In genomic region chr19:1874554-1875185, GRCh38 we compare ENCODE assay signal across 2 cellular contexts.
A peak's percentile ranks its signal among the peaks of the same experiment; 100 is the strongest.
TF ChIP-seq lines count a peak whose summit lies in the region.

No MANE protein-coding gene starts in this region.

TF ChIP-seq in GM12878, 131 proteins besides CTCF, POLR2A, EP300 and RAD21:
- TF ChIP-seq ZNF384 (IDR thresholded peaks at IDR 0.05; ENCODE audit: borderline replicate concordance, low read depth, low read length) (peak; percentile 81), NR2C1 (IDR thresholded peaks at IDR 0.05) (peak; percentile 88), RB1 (IDR thresholded peaks at IDR 0.05; ENCODE audit: borderline replicate concordance) (no peak), CREB1 (IDR thresholded peaks at IDR 0.05; ENCODE audit: low read depth) (peak; percentile 12; the same call in 1 of the 2 replicates), GABPA (IDR thresholded peaks at IDR 0.05; ENCODE audit: low read depth) (peak; percentile 66), CHD1 (IDR thresholded peaks at IDR 0.05; ENCODE audit: low read depth, low read length) (no peak), RFX5 (IDR thresholded peaks at IDR 0.05; ENCODE audit: low read depth, low read length) (no peak), ATF2 (IDR thresholded peaks at IDR 0.05; ENCODE audit: low read length) (no peak)
- TF ChIP-seq, protein P1, sequence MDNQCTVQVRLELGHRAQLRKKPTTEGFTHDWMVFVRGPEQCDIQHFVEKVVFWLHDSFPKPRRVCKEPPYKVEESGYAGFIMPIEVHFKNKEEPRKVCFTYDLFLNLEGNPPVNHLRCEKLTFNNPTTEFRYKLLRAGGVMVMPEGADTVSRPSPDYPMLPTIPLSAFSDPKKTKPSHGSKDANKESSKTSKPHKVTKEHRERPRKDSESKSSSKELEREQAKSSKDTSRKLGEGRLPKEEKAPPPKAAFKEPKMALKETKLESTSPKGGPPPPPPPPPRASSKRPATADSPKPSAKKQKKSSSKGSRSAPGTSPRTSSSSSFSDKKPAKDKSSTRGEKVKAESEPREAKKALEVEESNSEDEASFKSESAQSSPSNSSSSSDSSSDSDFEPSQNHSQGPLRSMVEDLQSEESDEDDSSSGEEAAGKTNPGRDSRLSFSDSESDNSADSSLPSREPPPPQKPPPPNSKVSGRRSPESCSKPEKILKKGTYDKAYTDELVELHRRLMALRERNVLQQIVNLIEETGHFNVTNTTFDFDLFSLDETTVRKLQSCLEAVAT (IDR thresholded peaks at IDR 0.05) = 0 out of 2 replicates have a peak, but pooled peaks have one; percentile 32
- TF ChIP-seq, protein P2, sequence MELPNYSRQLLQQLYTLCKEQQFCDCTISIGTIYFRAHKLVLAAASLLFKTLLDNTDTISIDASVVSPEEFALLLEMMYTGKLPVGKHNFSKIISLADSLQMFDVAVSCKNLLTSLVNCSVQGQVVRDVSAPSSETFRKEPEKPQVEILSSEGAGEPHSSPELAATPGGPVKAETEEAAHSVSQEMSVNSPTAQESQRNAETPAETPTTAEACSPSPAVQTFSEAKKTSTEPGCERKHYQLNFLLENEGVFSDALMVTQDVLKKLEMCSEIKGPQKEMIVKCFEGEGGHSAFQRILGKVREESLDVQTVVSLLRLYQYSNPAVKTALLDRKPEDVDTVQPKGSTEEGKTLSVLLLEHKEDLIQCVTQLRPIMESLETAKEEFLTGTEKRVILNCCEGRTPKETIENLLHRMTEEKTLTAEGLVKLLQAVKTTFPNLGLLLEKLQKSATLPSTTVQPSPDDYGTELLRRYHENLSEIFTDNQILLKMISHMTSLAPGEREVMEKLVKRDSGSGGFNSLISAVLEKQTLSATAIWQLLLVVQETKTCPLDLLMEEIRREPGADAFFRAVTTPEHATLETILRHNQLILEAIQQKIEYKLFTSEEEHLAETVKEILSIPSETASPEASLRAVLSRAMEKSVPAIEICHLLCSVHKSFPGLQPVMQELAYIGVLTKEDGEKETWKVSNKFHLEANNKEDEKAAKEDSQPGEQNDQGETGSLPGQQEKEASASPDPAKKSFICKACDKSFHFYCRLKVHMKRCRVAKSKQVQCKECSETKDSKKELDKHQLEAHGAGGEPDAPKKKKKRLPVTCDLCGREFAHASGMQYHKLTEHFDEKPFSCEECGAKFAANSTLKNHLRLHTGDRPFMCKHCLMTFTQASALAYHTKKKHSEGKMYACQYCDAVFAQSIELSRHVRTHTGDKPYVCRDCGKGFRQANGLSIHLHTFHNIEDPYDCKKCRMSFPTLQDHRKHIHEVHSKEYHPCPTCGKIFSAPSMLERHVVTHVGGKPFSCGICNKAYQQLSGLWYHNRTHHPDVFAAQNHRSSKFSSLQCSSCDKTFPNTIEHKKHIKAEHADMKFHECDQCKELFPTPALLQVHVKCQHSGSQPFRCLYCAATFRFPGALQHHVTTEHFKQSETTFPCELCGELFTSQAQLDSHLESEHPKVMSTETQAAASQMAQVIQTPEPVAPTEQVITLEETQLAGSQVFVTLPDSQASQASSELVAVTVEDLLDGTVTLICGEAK (IDR thresholded peaks at IDR 0.05; ENCODE audit: borderline replicate concordance) = peak; percentile 53; the same call in 1 of the 2 replicates

TF ChIP-seq in liver, 16 proteins besides CTCF, POLR2A, EP300 and RAD21:
- TF ChIP-seq GABPA (IDR thresholded peaks at IDR 0.05 in 1 of 2, conservative IDR thresholded peaks at IDR 0.05 in 1 of 2) = peak; percentile 59 to 63
- TF ChIP-seq JUND (IDR thresholded peaks at IDR 0.05) = no peak
